ENCODE assay signal across 15 cellular contexts in the genomic region with DNA sequence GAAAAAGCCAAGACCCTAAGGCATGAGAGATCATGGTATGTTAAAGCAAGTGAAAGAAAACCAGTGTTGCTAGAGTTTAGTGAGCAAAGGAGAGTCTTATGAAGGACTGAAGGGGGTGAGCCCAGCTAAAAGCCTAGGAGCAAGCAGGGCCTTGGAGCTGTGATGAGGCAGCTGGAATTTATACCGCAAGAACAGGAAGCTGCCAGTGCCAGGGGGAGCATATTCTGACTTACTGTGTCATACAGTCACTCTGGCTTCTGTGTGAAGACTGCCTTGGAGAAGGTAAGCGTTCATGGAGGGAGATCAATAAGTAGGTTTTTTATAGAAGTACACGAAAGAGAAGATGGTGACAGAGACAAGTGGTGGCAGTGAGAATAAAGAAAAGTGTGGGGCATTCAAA.
DNase-seq lines count a peak whose midpoint lies in the region; ATAC-seq, FAIRE-seq and TF ChIP-seq lines count a peak whose summit lies in the region.
"Had no signal": no experiment of that assay in that cellular context is flagged by ENCODE, and none has a peak within 500 bp of the region (broad histone marks: within the 10 kb centered on the region; RNA-seq: fewer than 3 reads in every experiment).

No MANE protein-coding gene starts in this region.

- H3K27me3 ChIP-seq in brain microvascular endothelial cell (replicated peaks) (no peaks in the 10 kb centered on the region), keratinocyte (ENCODE audit: control insufficient read depth, extremely low read depth, insufficient read depth, low read length) (no peaks in the 10 kb centered on the region)
- H3K27me3 ChIP-seq: spleen had no signal

- peak overlapping the region; percentile 20 for H3K4me2 ChIP-seq in keratinocyte (ENCODE audit: control insufficient read depth, extremely low read depth, insufficient read depth, low read depth, low read length)

- TF ChIP-seq CTCF in brain microvascular endothelial cell (IDR thresholded peaks at IDR 0.05; ENCODE audit: low read depth, low read length, missing control alignments) (no peak), keratinocyte (optimal IDR thresholded peaks at IDR 0.05 in 1 of 3, IDR thresholded peaks at IDR 0.05 in 1 of 3, conservative IDR thresholded peaks at IDR 0.05 in 1 of 3; ENCODE audit: extremely low read depth in 1 of 3, insufficient read depth in 2 of 3, low read length in 3 of 3) (no peak)

- H3K36me3 ChIP-seq in brain microvascular endothelial cell (replicated peaks) = no peaks in the 10 kb centered on the region
- H3K36me3 ChIP-seq in keratinocyte (ENCODE audit: control insufficient read depth in 2 of 2, extremely low read depth in 1 of 2, insufficient read depth in 2 of 2, low read length in 2 of 2) = no peaks in the 10 kb centered on the region
- H3K36me3 ChIP-seq: spleen had no signal

- H3K79me2 ChIP-seq in keratinocyte (ENCODE audit: control insufficient read depth, insufficient read depth, low read length) = peaks cover 9% of the 10 kb centered on the region

- H3K4me3 ChIP-seq in brain microvascular endothelial cell (ENCODE audit: low read depth, low read length) (peak overlapping the region; percentile 15), keratinocyte (ENCODE audit: control insufficient read depth in 2 of 3, extremely low read depth in 1 of 3, insufficient read depth in 2 of 3, low read depth in 1 of 3, low read length in 3 of 3) (no peak overlapping the region)
- H3K4me3 ChIP-seq: spleen had no signal

- peak; percentile 32 for FAIRE-seq in keratinocyte (lab: Jason Lieb, UNC)

- H3K27ac ChIP-seq in brain microvascular endothelial cell = peak overlapping the region; percentile 53
- H3K27ac ChIP-seq in keratinocyte (ENCODE audit: control insufficient read depth, insufficient read depth, low read length) = peak overlapping the region; percentile 39
- H3K27ac ChIP-seq: spleen had no signal

- dilution Hi-C loops in keratinocyte (cut with MboI; ENCODE audit: extremely low pct_ligation_motif_present, low sequenced_read_pairs) = no loop called here

- DNase-seq in AG08395 (ENCODE audit: low spot score) (peak; percentile 37), HS-5 (ENCODE audit: low read depth) (peak; percentile 62), brain microvascular endothelial cell (peak; percentile 90), keratinocyte (ENCODE audit: low read depth, low spot score) (no peak)
- DNase-seq: activated CD8-positive, alpha-beta memory T cell treated with anti-CD3 and anti-CD28 coated beads, Interleukin-2, amount 50 U/mL, for 48 hours; amniotic stem cell; GDM1; naive thymus-derived CD4-positive, alpha-beta T cell; NCI-H2081; spleen; T1000 had no signal

- no peak overlapping the region for H2AFZ ChIP-seq in keratinocyte (ENCODE audit: control insufficient read depth, low read length)

- no peak overlapping the region for H3K9ac ChIP-seq in keratinocyte (ENCODE audit: control insufficient read depth, extremely low read depth, insufficient read depth, low read length)

- peaks cover 43% of the 10 kb centered on the region for H3K4me1 ChIP-seq in keratinocyte (ENCODE audit: control insufficient read depth, extremely low read depth, insufficient read depth, low read length)
- H3K4me1 ChIP-seq: spleen had no signal

- H3K9me3 ChIP-seq in keratinocyte (ENCODE audit: control insufficient read depth, low read depth, low read length) = no peaks in the 10 kb centered on the region
- H3K9me3 ChIP-seq: spleen had no signal

- ATAC-seq in GM21515 (IDR thresholded peaks at IDR 0.05; ENCODE audit: unreplicated experiment) = no peak
- ATAC-seq in GM18520 (IDR thresholded peaks at IDR 0.05; ENCODE audit: unreplicated experiment) = no peak
- no peak for ATAC-seq in activated CD4-positive, CD25-positive, alpha-beta regulatory T cell treated with anti-CD3 and anti-CD28 coated beads, Interleukin-2, amount 50 U/mL, for 24 hours
- no peak for ATAC-seq in HG02852 (IDR thresholded peaks at IDR 0.05; ENCODE audit: unreplicated experiment)
- ATAC-seq: naive thymus-derived CD4-positive, alpha-beta T cell had no signal

- H4K20me1 ChIP-seq in keratinocyte (ENCODE audit: control insufficient read depth, extremely low read depth, insufficient read depth, low read length) = no peaks in the 10 kb centered on the region

- no peaks in the 10 kb centered on the region for H3K9me1 ChIP-seq in keratinocyte (ENCODE audit: control insufficient read depth, extremely low read depth, insufficient read depth, low read length)

- in situ Hi-C loops in brain microvascular endothelial cell (cut with HindIII; ENCODE audit: low pct_ligation_motif_present, low sequenced_read_pairs) = no loop called here
